ENCODE assay signal across 23 cellular contexts in genomic region chr10:110980807-110981206, GRCh38.
DNase-seq lines count a peak whose midpoint lies in the region; ATAC-seq, FAIRE-seq and TF ChIP-seq lines count a peak whose summit lies in the region.
"Had no signal": no experiment of that assay in that cellular context is flagged by ENCODE, and none has a peak within 500 bp of the region (broad histone marks: within the 10 kb centered on the region; RNA-seq: fewer than 3 reads in every experiment).

No MANE protein-coding gene starts in this region.

- ATAC-seq in stimulated activated naive CD8-positive, alpha-beta T cell treated with anti-CD3 and anti-CD28 coated beads, Interleukin-15, amount 100 ng/mL, for 72 hours: peak; percentile 52
- no peak for ATAC-seq in GM19455 (IDR thresholded peaks at IDR 0.05; ENCODE audit: unreplicated experiment)
- ATAC-seq: left lobe of liver, Right ventricle myocardium inferior, upper lobe of right lung had no signal

- H4K20me1 ChIP-seq in keratinocyte (ENCODE audit: control insufficient read depth, extremely low read depth, insufficient read depth, low read length) (peaks cover 3% of the 10 kb centered on the region), MM.1S (ENCODE audit: insufficient read depth, low read length) (no peaks in the 10 kb centered on the region)

- H3K79me2 ChIP-seq in keratinocyte (ENCODE audit: control insufficient read depth, insufficient read depth, low read length) (peaks cover 55% of the 10 kb centered on the region), MM.1S (ENCODE audit: low read length) (peaks cover 82% of the 10 kb centered on the region)

- H3K27me3 Mint-ChIP-seq in activated T-cell treated with anti-CD3 and anti-CD28 coated beads, Interleukin-2, amount 50 U/mL, for 24 hours: no peaks in the 10 kb centered on the region
- no peaks in the 10 kb centered on the region for H3K27me3 Mint-ChIP-seq in T-helper 2 cell treated with Interferon-gamma antibody and Interleukin-4, amounts not matched to agents 5 μg/mL and 100 μg/mL, for 36 hours (ENCODE audit: low read depth)
- no peaks in the 10 kb centered on the region for H3K27me3 Mint-ChIP-seq in stimulated activated naive CD8-positive, alpha-beta T cell treated with anti-CD3 and anti-CD28 coated beads, Interleukin-15, amount 100 ng/mL, for 72 hours
- H3K27me3 Mint-ChIP-seq: activated CD4-positive, alpha-beta T cell treated with anti-CD3 and anti-CD28 coated beads, Interleukin-2, amount 10 ng/mL, durations not matched to agents 7 days and 5 days had no signal

- no peaks in the 10 kb centered on the region for H3K36me3 ChIP-seq in keratinocyte (ENCODE audit: control insufficient read depth in 2 of 2, extremely low read depth in 1 of 2, insufficient read depth in 2 of 2, low read length in 2 of 2)
- H3K36me3 ChIP-seq in adrenal gland (replicated peaks in 1 of 2): no peaks in the 10 kb centered on the region
- no peaks in the 10 kb centered on the region for H3K36me3 ChIP-seq in MM.1S (replicated peaks; ENCODE audit: insufficient read depth, low read length)
- H3K36me3 ChIP-seq: breast epithelium, upper lobe of right lung had no signal

- no peak overlapping the region for H3K4me3 ChIP-seq in keratinocyte (ENCODE audit: control insufficient read depth in 2 of 3, extremely low read depth in 1 of 3, insufficient read depth in 2 of 3, low read depth in 1 of 3, low read length in 3 of 3)
- H3K4me3 ChIP-seq in adrenal gland: no peak overlapping the region
- no peak overlapping the region for H3K4me3 ChIP-seq in MM.1S (ENCODE audit: low read length)
- H3K4me3 ChIP-seq: breast epithelium, coronary artery, upper lobe of right lung had no signal

- H3K9me3 ChIP-seq in keratinocyte (ENCODE audit: control insufficient read depth, low read depth, low read length): no peaks in the 10 kb centered on the region
- H3K9me3 ChIP-seq in adrenal gland (replicated peaks in 1 of 3): no peaks in the 10 kb centered on the region
- H3K9me3 ChIP-seq in MM.1S (replicated peaks; ENCODE audit: insufficient read depth, low read length): no peaks in the 10 kb centered on the region
- H3K9me3 ChIP-seq: breast epithelium, upper lobe of right lung had no signal

- no peak for DNase-seq in activated T-cell treated with anti-CD3 and anti-CD28 coated beads, Interleukin-2, amount 50 U/mL, for 24 hours
- DNase-seq in activated T-cell treated with anti-CD3 and anti-CD28 coated beads, Interleukin-2, amount 50 U/mL, for 48 hours: no peak
- no peak for DNase-seq in T-helper 2 cell treated with Interferon-gamma antibody and Interleukin-4, amounts not matched to agents 5 μg/mL and 100 μg/mL, for 36 hours (ENCODE audit: low spot score)
- no peak for DNase-seq in keratinocyte (ENCODE audit: low read depth, low spot score)
- DNase-seq in stimulated activated naive CD8-positive, alpha-beta T cell treated with anti-CD3 and anti-CD28 coated beads, Interleukin-15, amount 100 ng/mL, for 72 hours: no peak
- no peak for DNase-seq in adrenal gland
- DNase-seq in MM.1S: no peak
- DNase-seq: activated CD4-positive, alpha-beta T cell treated with anti-CD3 and anti-CD28 coated beads, Interleukin-2, amount 10 ng/mL, durations not matched to agents 7 days and 5 days; glutamatergic neuron; HFFc6; KG1; NCI-H2171; NCI-H69; small intestine; stimulated activated CD4-positive, alpha-beta T cell treated with anti-CD3 and anti-CD28 coated beads, Interleukin-2, amount 100 ng/mL, for 48 hours; SW 1271; upper lobe of right lung had no signal

- dilution Hi-C loops in keratinocyte (cut with MboI; ENCODE audit: extremely low pct_ligation_motif_present, low sequenced_read_pairs): no loop called here

- no peaks in the 10 kb centered on the region for H3K9me1 ChIP-seq in keratinocyte (ENCODE audit: control insufficient read depth, extremely low read depth, insufficient read depth, low read length)

- H3F3A ChIP-seq in MM.1S (ENCODE audit: insufficient read depth, low read length): no peaks in the 10 kb centered on the region; the same call in 1 of the 2 replicates

- H3K9ac ChIP-seq in keratinocyte (ENCODE audit: control insufficient read depth, extremely low read depth, insufficient read depth, low read length) (no peak overlapping the region), MM.1S (ENCODE audit: low read length) (no peak overlapping the region)

- H3K27ac Mint-ChIP-seq in activated T-cell treated with anti-CD3 and anti-CD28 coated beads, Interleukin-2, amount 50 U/mL, for 24 hours: peak overlapping the region; percentile 71
- peak overlapping the region; percentile 29 for H3K27ac Mint-ChIP-seq in T-helper 2 cell treated with Interferon-gamma antibody and Interleukin-4, amounts not matched to agents 5 μg/mL and 100 μg/mL, for 36 hours
- no peak overlapping the region for H3K27ac Mint-ChIP-seq in stimulated activated naive CD8-positive, alpha-beta T cell treated with anti-CD3 and anti-CD28 coated beads, Interleukin-15, amount 100 ng/mL, for 72 hours
- H3K27ac Mint-ChIP-seq: activated CD4-positive, alpha-beta T cell treated with anti-CD3 and anti-CD28 coated beads, Interleukin-2, amount 10 ng/mL, durations not matched to agents 7 days and 5 days; HFFc6 had no signal

- peak; percentile 58 for FAIRE-seq in keratinocyte (lab: Jason Lieb, UNC)
- FAIRE-seq: endometrium, small intestine had no signal

- H3K4me3 Mint-ChIP-seq in activated T-cell treated with anti-CD3 and anti-CD28 coated beads, Interleukin-2, amount 50 U/mL, for 24 hours: no peak overlapping the region
- no peak overlapping the region for H3K4me3 Mint-ChIP-seq in T-helper 2 cell treated with Interferon-gamma antibody and Interleukin-4, amounts not matched to agents 5 μg/mL and 100 μg/mL, for 36 hours
- peak overlapping the region in 1 of 2 donors; percentile 18 for H3K4me3 Mint-ChIP-seq in stimulated activated naive CD8-positive, alpha-beta T cell treated with anti-CD3 and anti-CD28 coated beads, Interleukin-15, amount 100 ng/mL, for 72 hours
- H3K4me3 Mint-ChIP-seq: activated CD4-positive, alpha-beta T cell treated with anti-CD3 and anti-CD28 coated beads, Interleukin-2, amount 10 ng/mL, durations not matched to agents 7 days and 5 days; HFFc6 had no signal

- H3K27me3 ChIP-seq in keratinocyte (ENCODE audit: control insufficient read depth, extremely low read depth, insufficient read depth, low read length): no peaks in the 10 kb centered on the region
- H3K27me3 ChIP-seq in adrenal gland: no peaks in the 10 kb centered on the region
- no peaks in the 10 kb centered on the region for H3K27me3 ChIP-seq in MM.1S (replicated peaks; ENCODE audit: insufficient read depth, low read length)
- H3K27me3 ChIP-seq: breast epithelium, upper lobe of right lung had no signal

- TF ChIP-seq POLR2A in adrenal gland (IDR thresholded peaks at IDR 0.05): no peak

- H3K4me2 ChIP-seq in keratinocyte (ENCODE audit: control insufficient read depth, extremely low read depth, insufficient read depth, low read depth, low read length) (no peak overlapping the region), MM.1S (ENCODE audit: low read depth, low read length) (no peak overlapping the region)

- peaks cover 46% of the 10 kb centered on the region for H3K36me3 Mint-ChIP-seq in activated T-cell treated with anti-CD3 and anti-CD28 coated beads, Interleukin-2, amount 50 U/mL, for 24 hours (ENCODE audit: low read depth)
- peaks cover 35% of the 10 kb centered on the region for H3K36me3 Mint-ChIP-seq in T-helper 2 cell treated with Interferon-gamma antibody and Interleukin-4, amounts not matched to agents 5 μg/mL and 100 μg/mL, for 36 hours (ENCODE audit: low read depth)

- peaks cover 4% of the 10 kb centered on the region for H3K9me3 Mint-ChIP-seq in activated T-cell treated with anti-CD3 and anti-CD28 coated beads, Interleukin-2, amount 50 U/mL, for 24 hours
- no peaks in the 10 kb centered on the region for H3K9me3 Mint-ChIP-seq in T-helper 2 cell treated with Interferon-gamma antibody and Interleukin-4, amounts not matched to agents 5 μg/mL and 100 μg/mL, for 36 hours
- H3K9me3 Mint-ChIP-seq in stimulated activated naive CD8-positive, alpha-beta T cell treated with anti-CD3 and anti-CD28 coated beads, Interleukin-15, amount 100 ng/mL, for 72 hours: peaks cover 0 to 10% of the 10 kb centered on the region in 2 donors
- H3K9me3 Mint-ChIP-seq: HFFc6 had no signal

- H3K4me1 ChIP-seq in keratinocyte (ENCODE audit: control insufficient read depth, extremely low read depth, insufficient read depth, low read length): no peaks in the 10 kb centered on the region
- peaks cover 16 to 27% of the 10 kb centered on the region in 2 donors for H3K4me1 ChIP-seq in adrenal gland (replicated peaks in 1 of 2)
- peaks cover 13% of the 10 kb centered on the region; the same call in 1 of the 2 replicates for H3K4me1 ChIP-seq in MM.1S (ENCODE audit: low read length)
- H3K4me1 ChIP-seq: breast epithelium, upper lobe of right lung had no signal

- no peaks in the 10 kb centered on the region for H3K9me2 ChIP-seq in MM.1S (replicated peaks; ENCODE audit: insufficient read depth, low read length)

- TF ChIP-seq CTCF in keratinocyte (optimal IDR thresholded peaks at IDR 0.05 in 1 of 3, IDR thresholded peaks at IDR 0.05 in 1 of 3, conservative IDR thresholded peaks at IDR 0.05 in 1 of 3; ENCODE audit: extremely low read depth in 1 of 3, insufficient read depth in 2 of 3, low read length in 3 of 3) (no peak), adrenal gland (IDR thresholded peaks at IDR 0.05) (no peak), MM.1S (IDR thresholded peaks at IDR 0.05; ENCODE audit: low read length) (no peak)

- peaks cover 54% of the 10 kb centered on the region for H3K4me1 Mint-ChIP-seq in activated T-cell treated with anti-CD3 and anti-CD28 coated beads, Interleukin-2, amount 50 U/mL, for 24 hours (ENCODE audit: low read depth)
- peaks cover 23% of the 10 kb centered on the region for H3K4me1 Mint-ChIP-seq in T-helper 2 cell treated with Interferon-gamma antibody and Interleukin-4, amounts not matched to agents 5 μg/mL and 100 μg/mL, for 36 hours (ENCODE audit: low read depth)
- H3K4me1 Mint-ChIP-seq in stimulated activated naive CD8-positive, alpha-beta T cell treated with anti-CD3 and anti-CD28 coated beads, Interleukin-15, amount 100 ng/mL, for 72 hours: peaks cover 57% of the 10 kb centered on the region

- H2AFZ ChIP-seq in keratinocyte (ENCODE audit: control insufficient read depth, low read length): no peak overlapping the region
- no peak overlapping the region for H2AFZ ChIP-seq in MM.1S (ENCODE audit: low read length)

- H3K27ac ChIP-seq in keratinocyte (ENCODE audit: control insufficient read depth, insufficient read depth, low read length) (no peak overlapping the region), adrenal gland (no peak overlapping the region), MM.1S (ENCODE audit: low read length) (no peak overlapping the region)
- H3K27ac ChIP-seq: breast epithelium, coronary artery, upper lobe of right lung had no signal

- intact Hi-C loops in adrenal gland (cut with DNase I): no loop called here

Comparison
In these comparisons a context has a peak if more than half of its experiments do, and no peak if none do; other contexts are left out.
1. H3K27ac Mint-ChIP-seq: peak in activated T-cell treated with anti-CD3 and anti-CD28 coated beads, Interleukin-2, amount 50 U/mL, for 24 hours (single experiment) and T-helper 2 cell treated with Interferon-gamma antibody and Interleukin-4, amounts not matched to agents 5 μg/mL and 100 μg/mL, for 36 hours (single experiment); none in stimulated activated naive CD8-positive, alpha-beta T cell treated with anti-CD3 and anti-CD28 coated beads, Interleukin-15, amount 100 ng/mL, for 72 hours (0 of 2).